Comparison of ENCODE assay signal across 9 cellular contexts in the genomic region with DNA sequence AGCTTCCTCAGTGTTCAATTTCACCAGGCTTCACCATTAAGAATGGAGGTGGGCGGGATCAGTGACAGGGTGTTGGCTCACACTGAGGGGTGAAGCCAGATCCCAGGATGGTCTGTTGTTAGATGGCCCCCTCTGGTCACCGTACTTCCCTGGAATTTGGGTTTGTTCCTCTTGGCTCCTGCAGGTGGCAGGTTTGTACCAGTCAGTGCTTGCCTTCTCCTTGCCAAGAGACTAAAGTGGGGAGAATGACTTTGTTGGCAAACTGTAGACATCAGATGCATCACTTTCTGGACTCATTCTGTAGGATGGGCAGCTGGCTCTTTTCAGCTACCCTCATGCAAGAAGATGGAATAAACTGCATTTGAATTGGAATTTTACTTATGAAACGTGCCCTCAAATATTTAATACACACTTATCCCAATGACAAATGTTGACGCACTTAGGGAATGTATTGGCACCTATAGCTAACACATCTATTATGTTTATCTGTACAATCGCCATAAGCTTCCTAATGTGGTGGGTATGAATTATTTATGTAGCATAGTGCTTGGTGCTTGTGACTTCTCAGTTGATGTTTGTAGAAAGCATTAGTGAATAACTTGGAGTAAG. TPM values are rescaled to one million over a fixed set of nuclear protein-coding genes. Genes with fewer than 3 reads are reported as not detected.
DNase-seq lines count a peak whose midpoint lies in the region; ATAC-seq and TF ChIP-seq lines count a peak whose summit lies in the region.
"Had no signal": no experiment of that assay in that cellular context is flagged by ENCODE, and none has a peak within 500 bp of the region (broad histone marks: within the 10 kb centered on the region; RNA-seq: fewer than 3 reads in every experiment).

No MANE protein-coding gene starts in this region.

- H3K27me3 ChIP-seq in IMR-90 (ENCODE audit: control insufficient read depth, insufficient read depth, low read length) = no peaks in the 10 kb centered on the region
- no peaks in the 10 kb centered on the region for H3K27me3 ChIP-seq in SU-DHL-6 (ENCODE audit: low read length)

- TF ChIP-seq POLR2A in IMR-90 (IDR thresholded peaks at IDR 0.05; ENCODE audit: low read depth, low read length) = no peak

- H3K36me3 ChIP-seq in IMR-90 (ENCODE audit: control insufficient read depth, insufficient read depth, low read length) (no peaks in the 10 kb centered on the region), SU-DHL-6 (ENCODE audit: low read length) (no peaks in the 10 kb centered on the region)

- no peak overlapping the region for H2AK9ac ChIP-seq in IMR-90 (replicated peaks; ENCODE audit: low read depth, low read length, poor library complexity)

- no peak overlapping the region for H3K23ac ChIP-seq in IMR-90 (ENCODE audit: low read depth, low read length)

- H3K79me1 ChIP-seq in IMR-90 (ENCODE audit: low read depth in 1 of 2, low read length in 2 of 2) = no peaks in the 10 kb centered on the region

- H4K5ac ChIP-seq in IMR-90 (ENCODE audit: low read depth, low read length) = no peak overlapping the region

- H2AK5ac ChIP-seq in IMR-90 (ENCODE audit: low read depth, low read length) = peak overlapping the region; percentile 63; the same call in 1 of the 2 replicates

- H3K4me1 ChIP-seq in IMR-90 (ENCODE audit: control insufficient read depth, insufficient read depth, low read length) = peaks cover 8% of the 10 kb centered on the region

- peak overlapping the region; percentile 12; the same call in 1 of the 2 replicates for H3K4ac ChIP-seq in IMR-90 (ENCODE audit: low read depth, low read length)

- no peaks in the 10 kb centered on the region for H3F3A ChIP-seq in SU-DHL-6 (ENCODE audit: insufficient read depth)

- H3K79me2 ChIP-seq in SU-DHL-6 (ENCODE audit: insufficient read depth, low read length) = no peaks in the 10 kb centered on the region

- DNase-seq in NCI-H2227 (lab: John Stamatoyannopoulos, UW; ENCODE audit: unreplicated experiment) (peak; percentile 17), NCI-H2227 treated with DMSO at 0.1 percent for 48 hours (lab: John Stamatoyannopoulos, UW) (no peak), IMR-90 (peak; percentile 54), fibroblast of the conjunctiva (ENCODE audit: low read depth) (peak; percentile 28), pons (ENCODE audit: low spot score) (peak; percentile 41)
- DNase-seq: activated T-cell treated with anti-CD3 and anti-CD28 coated beads, Interleukin-2, amount 50 U/mL, for 4 hours had no signal

- H2BK120ac ChIP-seq in IMR-90 (ENCODE audit: low read depth, low read length) = peak overlapping the region; percentile 49; the same call in 1 of the 2 replicates

- peak; percentile 33; the same call in 1 of the 2 replicates for ATAC-seq in IMR-90 (ENCODE audit: low read depth)
- no peak for ATAC-seq in HG03045 (IDR thresholded peaks at IDR 0.05; ENCODE audit: unreplicated experiment)
- ATAC-seq in GM21526 (IDR thresholded peaks at IDR 0.05; ENCODE audit: low FRiP score, unreplicated experiment) = no peak

- H2BK15ac ChIP-seq in IMR-90 (ENCODE audit: low read depth, low read length) = peak overlapping the region; percentile 41; the same call in 1 of the 3 replicates

- no peak overlapping the region for H2BK5ac ChIP-seq in IMR-90 (ENCODE audit: low read depth, low read length, poor library complexity, severe bottlenecking)

- CTCF ChIA-PET in IMR-90 (lab: Yijun Ruan, JAX) = interaction anchor here (0.7 to 1.1 kb wide), 3 partner anchors 63 to 574 kb away, joined by 3 read pairs; no protein-coding TSS in a partner anchor

- peak; percentile 51 for TF ChIP-seq RAD21 in IMR-90 (IDR thresholded peaks at IDR 0.05; ENCODE audit: low read length)

- BruUV-seq in IMR-90 (replicated peaks; lab: Mats Ljungman, UMichigan) = no TSS peak

- H3K4me3 ChIP-seq in IMR-90 (ENCODE audit: insufficient read depth, low read depth, low read length) (no peak overlapping the region), SU-DHL-6 (ENCODE audit: insufficient read depth, low read length, poor library complexity, severe bottlenecking) (no peak overlapping the region)

- H3K9ac ChIP-seq in IMR-90 (ENCODE audit: low read depth, low read length) (no peak overlapping the region), SU-DHL-6 (ENCODE audit: low read length) (no peak overlapping the region)

- no peaks in the 10 kb centered on the region for H3K9me2 ChIP-seq in SU-DHL-6 (replicated peaks; ENCODE audit: insufficient read depth, low read length)

- no peaks in the 10 kb centered on the region for H4K20me1 ChIP-seq in IMR-90 (ENCODE audit: insufficient read depth, low read length)
- H4K20me1 ChIP-seq in SU-DHL-6 (ENCODE audit: low read depth, low read length) = no peaks in the 10 kb centered on the region

- peak overlapping the region in 1 of 2 experiments; percentile 36; a peak in 1 of 4 replicates for H4K8ac ChIP-seq in IMR-90 (ENCODE audit: low read depth in 2 of 2, low read length in 2 of 2)

- 0 out of 2 replicates have a peak, but pooled peaks cover 4% of the 10 kb centered on the region for H3K9me1 ChIP-seq in IMR-90 (ENCODE audit: insufficient read depth, low read length)

- in situ Hi-C loops in IMR-90 (cut with MboI; ENCODE audit: low sequenced_read_pairs) = loop anchor here (25.0 kb wide), 1 partner anchor 948 kb away; no protein-coding TSS in a partner anchor

- H3K4me2 ChIP-seq in IMR-90 (ENCODE audit: low read depth, low read length) = no peak overlapping the region
- no peak overlapping the region for H3K4me2 ChIP-seq in SU-DHL-6 (ENCODE audit: low read depth, low read length, poor library complexity, severe bottlenecking)

- H2AFZ ChIP-seq in IMR-90 (replicated peaks; ENCODE audit: low read length, poor library complexity) = peak overlapping the region; percentile 47
- no peak overlapping the region for H2AFZ ChIP-seq in SU-DHL-6 (ENCODE audit: low read depth, low read length, severe bottlenecking)

- H3K9me3 ChIP-seq in IMR-90 (ENCODE audit: control insufficient read depth, insufficient read depth, low read length) = no peaks in the 10 kb centered on the region
- H3K9me3 ChIP-seq in SU-DHL-6 (ENCODE audit: insufficient read depth, low read length) = no peaks in the 10 kb centered on the region

- no peak overlapping the region for H3K56ac ChIP-seq in IMR-90 (ENCODE audit: extremely low read depth, insufficient read depth, low read length)

- no peak overlapping the region; the same call in 1 of the 2 replicates for H3K14ac ChIP-seq in IMR-90 (replicated peaks; ENCODE audit: low read depth, low read length)

- WGBS in IMR-90 (ENCODE audit: extremely low coverage in 2 of 2, insufficient read length in 1 of 2), 2 experiments = no CpG with 5 or more reads among the region's 5 CpGs

- dilution Hi-C loops in IMR-90 (cut with HindIII; ENCODE audit: low sequenced_read_pairs, unreplicated experiment) = no loop called here

- peak overlapping the region; percentile 53; the same call in 1 of the 2 replicates for H2BK20ac ChIP-seq in IMR-90 (ENCODE audit: low read depth, low read length)

- H3K18ac ChIP-seq in IMR-90 (ENCODE audit: low read depth, low read length) = no peak overlapping the region

- POLR2A ChIA-PET in IMR-90 (lab: Charles Lee; ENCODE audit: unreplicated experiment) = no interaction called here

- no peak overlapping the region for H4K91ac ChIP-seq in IMR-90 (ENCODE audit: insufficient read depth, low read depth, low read length)

- H3K27ac ChIP-seq in IMR-90 (ENCODE audit: insufficient read depth, low read length) = no peak overlapping the region
- no peak overlapping the region for H3K27ac ChIP-seq in SU-DHL-6 (ENCODE audit: low read depth, low read length)

- TF ChIP-seq CTCF in IMR-90 (conservative IDR thresholded peaks at IDR 0.05; ENCODE audit: low read depth, low read length) = peak; percentile 45
- peak; percentile 27 for TF ChIP-seq CTCF in SU-DHL-6 (IDR thresholded peaks at IDR 0.05; ENCODE audit: insufficient read depth, low read length, poor library complexity, severe bottlenecking)

- intact Hi-C loops in IMR-90 (cut with micrococcal nuclease) = no loop called here

TF ChIP-seq in IMR-90, 13 proteins besides CTCF, POLR2A, EP300 and RAD21:
- TF ChIP-seq NFE2L2 (IDR thresholded peaks at IDR 0.05; ENCODE audit: low read depth, low read length) (no peak), SMC3 (IDR thresholded peaks at IDR 0.05; ENCODE audit: low read depth, low read length) (peak; percentile 26; the same call in 1 of the 2 replicates)

RNA-seq across cellular contexts. Expression of a gene that starts 31.4 kb away (rescaled TPM):
- total RNA-seq in IMR-90 (2012; rRNA removed) = 0.28 TPM in 1 of 2 replicates, not detected in the other
- polyA plus RNA-seq in IMR-90 (2012; rRNA removed) = not detected in 2 replicates
- polyA plus RNA-seq in IMR-90 (2012; cell fraction: cytosol; rRNA removed) = 0.13 TPM in 1 of 2 replicates, not detected in the other
- not detected in 2 replicates for polyA plus RNA-seq in IMR-90 (2012; cell fraction: nucleus; rRNA removed; ENCODE audit: low replicate concordance)
